ENCODE assay signal across 8 cellular contexts in genomic region chr19:46347572-46347883, GRCh38. TPM values are rescaled to one million over a fixed set of nuclear protein-coding genes. Genes with fewer than 3 reads are reported as not detected.
DNase-seq lines count a peak whose midpoint lies in the region; ATAC-seq, FAIRE-seq and TF ChIP-seq lines count a peak whose summit lies in the region.

No MANE protein-coding gene starts in this region.

- peaks cover 0 to 7% of the 10 kb centered on the region in 2 experiments; a peak in 2 of 5 replicates for H3K27me3 ChIP-seq in K562 (ENCODE audit: control insufficient read depth in 2 of 2, insufficient read depth in 2 of 2, low read length in 2 of 2)
- H3K27me3 ChIP-seq in lung (ENCODE audit: control insufficient read depth, insufficient read depth): no peaks in the 10 kb centered on the region

- peaks cover 15% of the 10 kb centered on the region for H3K27me3 Mint-ChIP-seq in activated naive CD4-positive, alpha-beta T cell treated with anti-CD3 and anti-CD28 coated beads, Interleukin-2, amount 10 ng/mL, durations not matched to agents 7 days and 5 days
- no peaks in the 10 kb centered on the region for H3K27me3 Mint-ChIP-seq in type B pancreatic cell

- H3K4me3 Mint-ChIP-seq in activated naive CD4-positive, alpha-beta T cell treated with anti-CD3 and anti-CD28 coated beads, Interleukin-2, amount 10 ng/mL, durations not matched to agents 7 days and 5 days: peak overlapping the region; percentile 84
- H3K4me3 Mint-ChIP-seq in type B pancreatic cell: peak overlapping the region; percentile 97

- in situ Hi-C loops in K562 (cut with MboI): no loop called here

- peak overlapping the region; percentile 97 for H3K4me2 ChIP-seq in K562 (ENCODE audit: insufficient read depth, low read length)

- H3K9ac ChIP-seq in K562 (ENCODE audit: insufficient read depth in 1 of 2, low read depth in 2 of 2, low read length in 2 of 2): peak overlapping the region; percentile 95 to 97

- H3K36me3 ChIP-seq in K562 (ENCODE audit: control insufficient read depth, insufficient read depth, low read length) (peaks cover 36% of the 10 kb centered on the region; the same call in 2 of the 3 replicates), lung (ENCODE audit: control insufficient read depth in 2 of 2, insufficient read depth in 2 of 2, low read length in 2 of 2) (peaks cover 0 to 2% of the 10 kb centered on the region in 2 donors)

- no peak for FAIRE-seq in K562 (lab: Jason Lieb, UNC)

- peaks cover 3% of the 10 kb centered on the region for H3K9me1 ChIP-seq in K562 (ENCODE audit: control insufficient read depth, insufficient read depth, low read length)

- H3K9me3 Mint-ChIP-seq in activated naive CD4-positive, alpha-beta T cell treated with anti-CD3 and anti-CD28 coated beads, Interleukin-2, amount 10 ng/mL, durations not matched to agents 7 days and 5 days: no peaks in the 10 kb centered on the region
- H3K9me3 Mint-ChIP-seq in type B pancreatic cell: no peaks in the 10 kb centered on the region

- TF ChIP-seq EP300 in K562 (IDR thresholded peaks at IDR 0.05; ENCODE audit: low read length): no peak

- peaks cover 10% of the 10 kb centered on the region; the same call in 1 of the 2 replicates for H4K20me1 ChIP-seq in K562 (replicated peaks; ENCODE audit: control insufficient read depth, insufficient read depth, low read length)

- intact Hi-C loops in K562 (cut with micrococcal nuclease): no loop called here

- DNase-seq in activated naive CD4-positive, alpha-beta T cell treated with anti-CD3 and anti-CD28 coated beads, Interleukin-2, amount 10 ng/mL, durations not matched to agents 7 days and 5 days: no peak
- DNase-seq in activated naive CD4-positive, alpha-beta T cell (lab: John Stamatoyannopoulos, UW): no peak
- DNase-seq in K562 (ENCODE audit: extremely low read depth in 1 of 4, low spot score in 3 of 4) (no peak), lung (ENCODE audit: low spot score) (no peak), type B pancreatic cell (ENCODE audit: extremely low spot score, unreplicated experiment) (no peak), cerebellar nuclear complex (lab: John Stamatoyannopoulos, UW) (no peak), SW 1271 (lab: John Stamatoyannopoulos, UW) (no peak), left lobe of liver (ENCODE audit: low spot score) (no peak)

- peak overlapping the region; percentile 100 for H2AFZ ChIP-seq in K562 (ENCODE audit: low read depth, low read length)

- peaks cover 55% of the 10 kb centered on the region for H3K79me2 ChIP-seq in K562 (ENCODE audit: control insufficient read depth, insufficient read depth, low read length)

- CTCF ChIA-PET in activated naive CD4-positive, alpha-beta T cell treated with anti-CD3 and anti-CD28 coated beads, Interleukin-2, amount 10 ng/mL, durations not matched to agents 7 days and 5 days (lab: Charles Lee): interaction anchor here (0.7 to 2.3 kb wide), 6 partner anchors 9 to 67 kb away, joined by 3 to 9 read pairs (median 5); no protein-coding TSS in a partner anchor
- CTCF ChIA-PET in K562 (lab: Yijun Ruan, JAX; ENCODE audit: low intra/inter-chr PET ratio): interaction anchor here (0.8 kb wide), 1 partner anchor 166 kb away, joined by 3 read pairs; no protein-coding TSS in a partner anchor

- H3K4me1 Mint-ChIP-seq in activated naive CD4-positive, alpha-beta T cell treated with anti-CD3 and anti-CD28 coated beads, Interleukin-2, amount 10 ng/mL, durations not matched to agents 7 days and 5 days: peaks cover 61% of the 10 kb centered on the region
- peaks cover 31% of the 10 kb centered on the region for H3K4me1 Mint-ChIP-seq in type B pancreatic cell (ENCODE audit: unreplicated experiment)

- H3K27ac Mint-ChIP-seq in activated naive CD4-positive, alpha-beta T cell treated with anti-CD3 and anti-CD28 coated beads, Interleukin-2, amount 10 ng/mL, durations not matched to agents 7 days and 5 days: peak overlapping the region; percentile 89
- peak overlapping the region; percentile 90 for H3K27ac Mint-ChIP-seq in type B pancreatic cell

- H3K27ac ChIP-seq in K562 (ENCODE audit: extremely low read depth, low read depth, low read length): peak overlapping the region; percentile 28; the same call in 2 of the 3 replicates
- peak overlapping the region; percentile 73 to 91 for H3K27ac ChIP-seq in lung (ENCODE audit: low read depth in 1 of 2, low read length in 1 of 2)

- TF ChIP-seq CTCF in K562 (IDR thresholded peaks at IDR 0.05 in 2 of 3, conservative IDR thresholded peaks at IDR 0.05 in 1 of 3; ENCODE audit: insufficient read depth in 2 of 3, low read depth in 1 of 3, low read length in 3 of 3): no peak
- no peak for TF ChIP-seq CTCF in lung (IDR thresholded peaks at IDR 0.05; ENCODE audit: control extremely low read depth, extremely low read depth)
- TF ChIP-seq CTCF in type B pancreatic cell (conservative IDR thresholded peaks at IDR 0.05): peak; percentile 24

- WGBS in K562 (ENCODE audit: insufficient coverage, low coverage, missing lambda C conversion rate): 0% methylated on average over 2 of the region's 3 CpGs
- 4 to 7% methylated on average over 3 of the region's 3 CpGs for WGBS in lung, 2 donors

- H3K4me3 ChIP-seq in K562 (peak overlapping the region; percentile 100), lung (peak overlapping the region; percentile 69)

- no peak for TF ChIP-seq POLR2A in K562 (conservative IDR thresholded peaks at IDR 0.05)

- no peak; the same call in 2 of the 3 replicates for ATAC-seq in K562
- no peak for ATAC-seq in lung (ENCODE audit: insufficient read depth, low FRiP score)
- no peak for ATAC-seq in left lobe of liver

- POLR2A ChIA-PET in K562 (lab: Yijun Ruan, JAX): interaction anchor here (0.6 to 1.0 kb wide), 2 partner anchors 17 to 18 kb away, joined by 3 to 5 read pairs; no protein-coding TSS in a partner anchor

- H3K4me1 ChIP-seq in K562 (replicated peaks in 1 of 2; ENCODE audit: control insufficient read depth in 2 of 2, insufficient read depth in 2 of 2, low read length in 2 of 2): peaks cover 25 to 36% of the 10 kb centered on the region in 2 experiments; a peak in 4 of 5 replicates
- H3K4me1 ChIP-seq in lung (ENCODE audit: control insufficient read depth in 2 of 2, insufficient read depth in 2 of 2, low read length in 2 of 2): peaks cover 7 to 35% of the 10 kb centered on the region in 2 donors

- BruUV-seq in K562 (replicated peaks; lab: Mats Ljungman, UMichigan): no TSS peak

- peaks cover 24% of the 10 kb centered on the region for H3K36me3 Mint-ChIP-seq in activated naive CD4-positive, alpha-beta T cell treated with anti-CD3 and anti-CD28 coated beads, Interleukin-2, amount 10 ng/mL, durations not matched to agents 7 days and 5 days
- peaks cover 3% of the 10 kb centered on the region for H3K36me3 Mint-ChIP-seq in type B pancreatic cell

- no peak for TF ChIP-seq RAD21 in K562 (CRISPR knock-in tag; conservative IDR thresholded peaks at IDR 0.05 in 1 of 2, IDR thresholded peaks at IDR 0.05 in 1 of 2)

- H3K9me3 ChIP-seq in K562 (replicated peaks; ENCODE audit: control insufficient read depth, insufficient read depth, low read depth, low read length) (no peaks in the 10 kb centered on the region), lung (ENCODE audit: control insufficient read depth in 2 of 2, insufficient read depth in 1 of 2, low read length in 1 of 2) (no peaks in the 10 kb centered on the region)

TF ChIP-seq in K562, 482 proteins besides CTCF, POLR2A, EP300 and RAD21 (continues in another document):
- peak; percentile 4; the same call in 1 of the 2 replicates for TF ChIP-seq SMARCE1 (IDR thresholded peaks at IDR 0.05)

RNA-seq across cellular contexts. Expression of gene PPP5C, which starts 0.6 kb away (rescaled TPM):
- total RNA-seq in K562 (2011; cell fraction: chromatin; rRNA removed; ENCODE audit: low replicate concordance): 203 and 276 TPM in 2 replicates
- total RNA-seq in K562 (2011; cell fraction: nucleolus; rRNA removed): 178 and 192 TPM in 2 replicates
- 188 and 196 TPM in 2 replicates for total RNA-seq in K562 (2011; cell fraction: nucleoplasm; rRNA removed)
- total RNA-seq in K562 (2014; rRNA removed): 109 and 143 TPM in 2 replicates
- 60.3 and 69.4 TPM in 2 replicates for total RNA-seq in K562 (2014; rRNA removed; fragmentation: Illumina TruSeq; extraction: Trizol)
- 86.3 and 88.6 TPM in 2 replicates for total RNA-seq in K562 (2015; rRNA removed; fragmentation: Illumina TruSeq; extraction: Trizol)
- total RNA-seq in K562 (2021): 99.9 and 108 TPM in 2 replicates
- 131 and 136 TPM in 2 replicates for polyA plus RNA-seq in K562 (2011; rRNA removed)
- 165 and 193 TPM in 2 replicates for polyA plus RNA-seq in K562 (2011; cell fraction: cytosol; rRNA removed)
- 282 and 334 TPM in 2 replicates for polyA plus RNA-seq in K562 (2011; cell fraction: nucleus; rRNA removed)
- polyA plus RNA-seq in K562 (2012): 81.0 and 88.2 TPM in 2 replicates
- polyA plus RNA-seq in K562 (2014; fragmentation: Illumina TruSeq; extraction: Trizol): 163 and 166 TPM in 2 replicates
- 1 to 10 TPM; 1.9 to 4.9 TPM for polyA plus RNA-seq in K562 (2014; fragmentation: Nextera tagmentation; extraction: Ambion mirVana)
- 134 and 145 TPM in 2 replicates for polyA plus RNA-seq in K562 (2014; rRNA removed)
- polyA minus RNA-seq in K562 (2011; rRNA and poly(A)+ RNA removed): 119 and 149 TPM in 2 replicates
- polyA minus RNA-seq in K562 (2011; cell fraction: cytosol; rRNA and poly(A)+ RNA removed): 72.9 and 88.8 TPM in 2 replicates
- 84.4 and 101 TPM in 2 replicates for polyA minus RNA-seq in K562 (2011; cell fraction: nucleus; rRNA and poly(A)+ RNA removed)
- total RNA-seq in lung: 10 to 100 TPM; 52.9 to 69.8 TPM
- polyA plus RNA-seq in lung: 10 to 100 TPM; 48.5 to 56.4 TPM
- total RNA-seq in type B pancreatic cell (ENCODE audit: low replicate concordance): 68.3 and 99.5 TPM in 2 replicates
- total RNA-seq in left lobe of liver: 35.5 TPM

RNA-seq across cellular contexts. Expression of gene HIF3A, which starts 50.7 kb away (rescaled TPM):
- total RNA-seq in K562 (2011; cell fraction: chromatin; rRNA removed; ENCODE audit: low replicate concordance): not detected in 2 replicates
- total RNA-seq in K562 (2011; cell fraction: nucleolus; rRNA removed): not detected in 2 replicates
- not detected in 2 replicates for total RNA-seq in K562 (2011; cell fraction: nucleoplasm; rRNA removed)
- total RNA-seq in K562 (2014; rRNA removed) (not detected in 2 replicates), K562 (2014; rRNA removed; fragmentation: Illumina TruSeq; extraction: Trizol) (not detected in 2 replicates), K562 (2015; rRNA removed; fragmentation: Illumina TruSeq; extraction: Trizol) (not detected in 2 replicates), K562 (2021) (0.29 TPM in 1 of 2 replicates, not detected in the other), lung (100 to 1,000 TPM in 1 of 2 donors, 10 to 100 TPM in 1; 85.5 to 315 TPM), type B pancreatic cell (ENCODE audit: low replicate concordance) (46.1 and 62.4 TPM in 2 replicates), left lobe of liver (8.9 TPM)
- polyA plus RNA-seq in K562 (2011; rRNA removed) (not detected in 2 replicates), K562 (2014; fragmentation: Illumina TruSeq; extraction: Trizol) (not detected in 2 replicates), K562 (2014; fragmentation: Nextera tagmentation; extraction: Ambion mirVana) (not detected), K562 (2014; rRNA removed) (not detected in 2 replicates), lung (10 to 100 TPM; 24.1 to 41.3 TPM)
- 0.09 TPM in 1 of 2 replicates, not detected in the other for polyA plus RNA-seq in K562 (2011; cell fraction: cytosol; rRNA removed)
- not detected in 2 replicates for polyA plus RNA-seq in K562 (2011; cell fraction: nucleus; rRNA removed)
- 0.04 TPM in 1 of 2 replicates, not detected in the other for polyA plus RNA-seq in K562 (2012)
- not detected in 2 replicates for polyA minus RNA-seq in K562 (2011; rRNA and poly(A)+ RNA removed)
- polyA minus RNA-seq in K562 (2011; cell fraction: cytosol; rRNA and poly(A)+ RNA removed): not detected in 2 replicates
- polyA minus RNA-seq in K562 (2011; cell fraction: nucleus; rRNA and poly(A)+ RNA removed): not detected in 2 replicates
